Comparison of ENCODE assay signal across 8 cellular contexts in the genomic region with DNA sequence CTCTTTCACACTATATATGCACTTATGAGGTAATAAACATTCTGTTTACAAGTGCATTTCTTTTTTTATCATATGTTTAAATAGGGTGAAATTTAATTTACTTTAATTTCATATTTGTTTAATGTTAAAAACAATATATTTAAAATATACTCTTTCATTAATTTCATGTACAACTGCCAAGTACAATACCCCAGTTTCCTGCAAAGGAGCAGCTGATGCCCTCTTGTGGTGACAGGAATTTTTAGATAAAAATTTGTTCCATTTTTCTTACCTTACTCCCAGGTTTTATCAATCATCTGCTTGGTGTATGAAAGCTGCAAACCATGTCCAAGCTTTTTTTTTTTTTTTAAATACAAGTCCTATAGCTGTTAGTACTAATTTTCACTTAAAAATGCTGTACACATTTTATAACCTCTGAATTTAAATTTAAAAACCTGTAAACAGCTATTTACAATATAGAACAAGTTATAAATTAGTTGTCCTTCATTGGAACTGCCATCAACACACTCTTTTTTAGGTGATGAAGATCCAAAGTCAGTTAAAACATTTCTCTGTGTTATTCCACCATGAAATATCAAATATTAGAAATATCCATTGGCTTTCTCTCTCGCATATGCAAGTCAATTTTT. TPM values are rescaled to one million over a fixed set of nuclear protein-coding genes. Genes with fewer than 3 reads are reported as not detected.
DNase-seq lines count a peak whose midpoint lies in the region; ATAC-seq and TF ChIP-seq lines count a peak whose summit lies in the region.

No MANE protein-coding gene starts in this region.

- DNase-seq in HFF-Myc (ENCODE audit: extremely low read depth, low read depth) (no peak), iris pigment epithelial cell (ENCODE audit: low read depth) (peak; percentile 7), NCI-H2196 treated with DMSO at 0.1 percent for 48 hours (lab: John Stamatoyannopoulos, UW; ENCODE audit: unreplicated experiment) (no peak)
- DNase-seq in stimulated activated CD4-positive, alpha-beta T cell treated with anti-CD3 and anti-CD28 coated beads, Interleukin-4, amount 100 ng/mL, for 1 hour, result no peak
- DNase-seq in activated T-cell treated with anti-CD3 and anti-CD28 coated beads, Interleukin-2, amount 50 U/mL, for 4 hours, result no peak

- H3K27me3 ChIP-seq in SU-DHL-6 (ENCODE audit: low read length), result no peaks in the 10 kb centered on the region

- H3K4me3 ChIP-seq in HFF-Myc (replicated peaks; ENCODE audit: low read depth, low read length) (no peak overlapping the region), SU-DHL-6 (ENCODE audit: insufficient read depth, low read length, poor library complexity, severe bottlenecking) (no peak overlapping the region)

- H3K4me1 Mint-ChIP-seq in activated T-cell treated with anti-CD3 and anti-CD28 coated beads, Interleukin-2, amount 50 U/mL, for 4 hours (ENCODE audit: low read depth), result no peaks in the 10 kb centered on the region

- no peaks in the 10 kb centered on the region for H3K9me3 ChIP-seq in SU-DHL-6 (ENCODE audit: insufficient read depth, low read length)

- H3K36me3 ChIP-seq in SU-DHL-6 (ENCODE audit: low read length), result no peaks in the 10 kb centered on the region

- TF ChIP-seq CTCF in C4-2B (conservative IDR thresholded peaks at IDR 0.05), result peak; percentile 78
- peak; percentile 30 for TF ChIP-seq CTCF in HFF-Myc (IDR thresholded peaks at IDR 0.05; ENCODE audit: low read depth, low read length, missing control alignments)
- peak; percentile 56 for TF ChIP-seq CTCF in SU-DHL-6 (IDR thresholded peaks at IDR 0.05; ENCODE audit: insufficient read depth, low read length, poor library complexity, severe bottlenecking)

- no peaks in the 10 kb centered on the region for H3F3A ChIP-seq in SU-DHL-6 (ENCODE audit: insufficient read depth)

- peaks cover 30% of the 10 kb centered on the region for H3K27me3 Mint-ChIP-seq in activated T-cell treated with anti-CD3 and anti-CD28 coated beads, Interleukin-2, amount 50 U/mL, for 4 hours (ENCODE audit: low read depth)

- H2AFZ ChIP-seq in SU-DHL-6 (ENCODE audit: low read depth, low read length, severe bottlenecking), result no peak overlapping the region

- no peaks in the 10 kb centered on the region for H3K36me3 Mint-ChIP-seq in activated T-cell treated with anti-CD3 and anti-CD28 coated beads, Interleukin-2, amount 50 U/mL, for 4 hours (ENCODE audit: insufficient read depth)

- H4K20me1 ChIP-seq in SU-DHL-6 (ENCODE audit: low read depth, low read length), result no peaks in the 10 kb centered on the region

- H3K9me3 Mint-ChIP-seq in activated T-cell treated with anti-CD3 and anti-CD28 coated beads, Interleukin-2, amount 50 U/mL, for 4 hours, result no peaks in the 10 kb centered on the region

- H3K79me2 ChIP-seq in SU-DHL-6 (ENCODE audit: insufficient read depth, low read length), result no peaks in the 10 kb centered on the region

- H3K9me2 ChIP-seq in SU-DHL-6 (replicated peaks; ENCODE audit: insufficient read depth, low read length), result no peaks in the 10 kb centered on the region

- no peak overlapping the region for H3K4me3 Mint-ChIP-seq in activated T-cell treated with anti-CD3 and anti-CD28 coated beads, Interleukin-2, amount 50 U/mL, for 4 hours

- H3K4me2 ChIP-seq in SU-DHL-6 (ENCODE audit: low read depth, low read length, poor library complexity, severe bottlenecking), result no peak overlapping the region

- ATAC-seq in GM19351 (IDR thresholded peaks at IDR 0.05; ENCODE audit: unreplicated experiment), result no peak
- no peak for ATAC-seq in activated T-cell treated with anti-CD3 and anti-CD28 coated beads, Interleukin-2, amount 50 U/mL, for 4 hours

- H3K9ac ChIP-seq in SU-DHL-6 (ENCODE audit: low read length), result no peak overlapping the region

- H3K27ac ChIP-seq in C4-2B (no peak overlapping the region), SU-DHL-6 (ENCODE audit: low read depth, low read length) (no peak overlapping the region)

RNA-seq across cellular contexts. Expression of a gene that starts 4.9 kb away (rescaled TPM):
- not detected for total RNA-seq in activated T-cell treated with anti-CD3 and anti-CD28 coated beads, Interleukin-2, amount 50 U/mL, for 4 hours
